In the genomic region with DNA sequence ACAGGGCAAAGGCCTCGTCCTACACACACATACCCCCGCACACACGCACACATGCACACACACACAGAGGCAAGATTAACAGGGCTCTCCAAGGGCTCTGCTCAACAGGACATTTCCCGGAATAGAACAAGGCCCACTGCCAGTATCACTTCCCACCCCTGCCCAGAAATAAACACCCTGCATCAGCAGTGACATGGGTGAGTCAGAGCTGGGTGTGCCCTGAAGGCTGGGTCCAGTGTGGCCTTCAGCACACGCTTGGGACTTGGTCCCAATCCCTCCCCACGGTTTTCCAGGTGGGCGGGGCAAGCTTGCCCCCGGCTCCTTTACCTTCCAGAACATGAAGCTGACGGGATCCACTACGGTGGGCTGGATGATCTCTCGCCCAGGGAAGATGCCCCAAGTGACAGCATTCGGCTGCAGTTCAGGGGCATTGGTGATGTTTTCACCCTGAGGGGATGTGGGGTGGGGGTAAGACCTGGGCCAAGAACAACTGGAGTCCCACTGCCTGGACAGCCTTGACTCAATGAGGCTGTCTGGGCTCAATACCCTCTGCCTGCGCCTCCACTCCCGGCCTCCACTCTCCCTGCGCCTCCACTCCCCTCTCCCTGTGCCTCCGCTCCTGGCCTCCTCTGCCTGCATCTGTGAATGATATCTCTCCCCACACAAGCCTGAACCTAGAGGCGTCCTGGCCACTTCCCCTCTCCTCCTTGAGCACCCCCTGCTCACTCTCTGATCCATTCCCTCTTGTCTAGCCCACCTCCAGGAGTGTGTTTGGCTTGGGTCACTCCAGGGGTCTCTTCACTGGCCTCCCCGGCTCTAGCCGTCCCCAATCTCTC, we compare ENCODE assay signal across 1 cellular context.
TF ChIP-seq lines count a peak whose summit lies in the region.

No MANE protein-coding gene starts in this region.

TF ChIP-seq in GM23338, 12 proteins besides CTCF, POLR2A, EP300 and RAD21 (continued from another document):
- TF ChIP-seq, protein P1, sequence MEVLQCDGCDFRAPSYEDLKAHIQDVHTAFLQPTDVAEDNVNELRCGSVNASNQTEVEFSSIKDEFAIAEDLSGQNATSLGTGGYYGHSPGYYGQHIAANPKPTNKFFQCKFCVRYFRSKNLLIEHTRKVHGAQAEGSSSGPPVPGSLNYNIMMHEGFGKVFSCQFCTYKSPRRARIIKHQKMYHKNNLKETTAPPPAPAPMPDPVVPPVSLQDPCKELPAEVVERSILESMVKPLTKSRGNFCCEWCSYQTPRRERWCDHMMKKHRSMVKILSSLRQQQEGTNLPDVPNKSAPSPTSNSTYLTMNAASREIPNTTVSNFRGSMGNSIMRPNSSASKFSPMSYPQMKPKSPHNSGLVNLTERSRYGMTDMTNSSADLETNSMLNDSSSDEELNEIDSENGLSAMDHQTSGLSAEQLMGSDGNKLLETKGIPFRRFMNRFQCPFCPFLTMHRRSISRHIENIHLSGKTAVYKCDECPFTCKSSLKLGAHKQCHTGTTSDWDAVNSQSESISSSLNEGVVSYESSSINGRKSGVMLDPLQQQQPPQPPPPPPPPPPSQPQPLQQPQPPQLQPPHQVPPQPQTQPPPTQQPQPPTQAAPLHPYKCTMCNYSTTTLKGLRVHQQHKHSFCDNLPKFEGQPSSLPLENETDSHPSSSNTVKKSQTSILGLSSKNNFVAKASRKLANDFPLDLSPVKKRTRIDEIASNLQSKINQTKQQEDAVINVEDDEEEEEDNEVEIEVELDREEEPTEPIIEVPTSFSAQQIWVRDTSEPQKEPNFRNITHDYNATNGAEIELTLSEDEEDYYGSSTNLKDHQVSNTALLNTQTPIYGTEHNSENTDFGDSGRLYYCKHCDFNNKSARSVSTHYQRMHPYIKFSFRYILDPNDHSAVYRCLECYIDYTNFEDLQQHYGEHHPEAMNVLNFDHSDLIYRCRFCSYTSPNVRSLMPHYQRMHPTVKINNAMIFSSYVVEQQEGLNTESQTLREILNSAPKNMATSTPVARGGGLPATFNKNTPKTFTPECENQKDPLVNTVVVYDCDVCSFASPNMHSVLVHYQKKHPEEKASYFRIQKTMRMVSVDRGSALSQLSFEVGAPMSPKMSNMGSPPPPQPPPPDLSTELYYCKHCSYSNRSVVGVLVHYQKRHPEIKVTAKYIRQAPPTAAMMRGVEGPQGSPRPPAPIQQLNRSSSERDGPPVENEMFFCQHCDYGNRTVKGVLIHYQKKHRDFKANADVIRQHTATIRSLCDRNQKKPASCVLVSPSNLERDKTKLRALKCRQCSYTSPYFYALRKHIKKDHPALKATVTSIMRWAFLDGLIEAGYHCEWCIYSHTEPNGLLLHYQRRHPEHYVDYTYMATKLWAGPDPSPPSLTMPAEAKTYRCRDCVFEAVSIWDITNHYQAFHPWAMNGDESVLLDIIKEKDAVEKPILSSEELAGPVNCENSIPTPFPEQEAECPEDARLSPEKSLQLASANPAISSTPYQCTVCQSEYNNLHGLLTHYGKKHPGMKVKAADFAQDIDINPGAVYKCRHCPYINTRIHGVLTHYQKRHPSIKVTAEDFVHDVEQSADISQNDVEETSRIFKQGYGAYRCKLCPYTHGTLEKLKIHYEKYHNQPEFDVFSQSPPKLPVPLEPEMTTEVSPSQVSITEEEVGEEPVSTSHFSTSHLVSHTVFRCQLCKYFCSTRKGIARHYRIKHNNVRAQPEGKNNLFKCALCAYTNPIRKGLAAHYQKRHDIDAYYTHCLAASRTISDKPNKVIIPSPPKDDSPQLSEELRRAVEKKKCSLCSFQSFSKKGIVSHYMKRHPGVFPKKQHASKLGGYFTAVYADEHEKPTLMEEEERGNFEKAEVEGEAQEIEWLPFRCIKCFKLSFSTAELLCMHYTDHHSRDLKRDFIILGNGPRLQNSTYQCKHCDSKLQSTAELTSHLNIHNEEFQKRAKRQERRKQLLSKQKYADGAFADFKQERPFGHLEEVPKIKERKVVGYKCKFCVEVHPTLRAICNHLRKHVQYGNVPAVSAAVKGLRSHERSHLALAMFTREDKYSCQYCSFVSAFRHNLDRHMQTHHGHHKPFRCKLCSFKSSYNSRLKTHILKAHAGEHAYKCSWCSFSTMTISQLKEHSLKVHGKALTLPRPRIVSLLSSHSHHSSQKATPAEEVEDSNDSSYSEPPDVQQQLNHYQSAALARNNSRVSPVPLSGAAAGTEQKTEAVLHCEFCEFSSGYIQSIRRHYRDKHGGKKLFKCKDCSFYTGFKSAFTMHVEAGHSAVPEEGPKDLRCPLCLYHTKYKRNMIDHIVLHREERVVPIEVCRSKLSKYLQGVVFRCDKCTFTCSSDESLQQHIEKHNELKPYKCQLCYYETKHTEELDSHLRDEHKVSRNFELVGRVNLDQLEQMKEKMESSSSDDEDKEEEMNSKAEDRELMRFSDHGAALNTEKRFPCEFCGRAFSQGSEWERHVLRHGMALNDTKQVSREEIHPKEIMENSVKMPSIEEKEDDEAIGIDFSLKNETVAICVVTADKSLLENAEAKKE (CRISPR knock-in tag; IDR thresholded peaks at IDR 0.05) = no peak
- TF ChIP-seq, protein P2, sequence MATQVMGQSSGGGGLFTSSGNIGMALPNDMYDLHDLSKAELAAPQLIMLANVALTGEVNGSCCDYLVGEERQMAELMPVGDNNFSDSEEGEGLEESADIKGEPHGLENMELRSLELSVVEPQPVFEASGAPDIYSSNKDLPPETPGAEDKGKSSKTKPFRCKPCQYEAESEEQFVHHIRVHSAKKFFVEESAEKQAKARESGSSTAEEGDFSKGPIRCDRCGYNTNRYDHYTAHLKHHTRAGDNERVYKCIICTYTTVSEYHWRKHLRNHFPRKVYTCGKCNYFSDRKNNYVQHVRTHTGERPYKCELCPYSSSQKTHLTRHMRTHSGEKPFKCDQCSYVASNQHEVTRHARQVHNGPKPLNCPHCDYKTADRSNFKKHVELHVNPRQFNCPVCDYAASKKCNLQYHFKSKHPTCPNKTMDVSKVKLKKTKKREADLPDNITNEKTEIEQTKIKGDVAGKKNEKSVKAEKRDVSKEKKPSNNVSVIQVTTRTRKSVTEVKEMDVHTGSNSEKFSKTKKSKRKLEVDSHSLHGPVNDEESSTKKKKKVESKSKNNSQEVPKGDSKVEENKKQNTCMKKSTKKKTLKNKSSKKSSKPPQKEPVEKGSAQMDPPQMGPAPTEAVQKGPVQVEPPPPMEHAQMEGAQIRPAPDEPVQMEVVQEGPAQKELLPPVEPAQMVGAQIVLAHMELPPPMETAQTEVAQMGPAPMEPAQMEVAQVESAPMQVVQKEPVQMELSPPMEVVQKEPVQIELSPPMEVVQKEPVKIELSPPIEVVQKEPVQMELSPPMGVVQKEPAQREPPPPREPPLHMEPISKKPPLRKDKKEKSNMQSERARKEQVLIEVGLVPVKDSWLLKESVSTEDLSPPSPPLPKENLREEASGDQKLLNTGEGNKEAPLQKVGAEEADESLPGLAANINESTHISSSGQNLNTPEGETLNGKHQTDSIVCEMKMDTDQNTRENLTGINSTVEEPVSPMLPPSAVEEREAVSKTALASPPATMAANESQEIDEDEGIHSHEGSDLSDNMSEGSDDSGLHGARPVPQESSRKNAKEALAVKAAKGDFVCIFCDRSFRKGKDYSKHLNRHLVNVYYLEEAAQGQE (IDR thresholded peaks at IDR 0.05; ENCODE audit: unreplicated experiment) = no peak
- TF ChIP-seq EZH2phosphoT487 (IDR thresholded peaks at IDR 0.05; ENCODE audit: unreplicated experiment) (no peak), CREB1 (CRISPR knock-in tag; IDR thresholded peaks at IDR 0.05; ENCODE audit: low read depth) (no peak), EZH2 (IDR thresholded peaks at IDR 0.05; ENCODE audit: low read depth, unreplicated experiment) (no peak)
